ENCODE assay signal across 24 cellular contexts in genomic region chr2:189960346-189960745, GRCh38.
"Had no signal": no experiment of that assay in that cellular context is flagged by ENCODE, and none has a peak within 500 bp of the region (broad histone marks: within the 10 kb centered on the region; RNA-seq: fewer than 3 reads in every experiment).

No MANE protein-coding gene starts in this region.

- H3K27ac ChIP-seq: brain microvascular endothelial cell, colonic mucosa, lower lobe of right lung, right atrium auricular region had no signal

- H3K27me3 ChIP-seq: brain microvascular endothelial cell, colonic mucosa, right atrium auricular region had no signal

- H3K9me3 ChIP-seq: colonic mucosa, lower lobe of right lung, right atrium auricular region had no signal

- H3K9me3 Mint-ChIP-seq: activated CD4-positive, alpha-beta T cell treated with anti-CD3 and anti-CD28 coated beads, Interleukin-2, amount 10 ng/mL, durations not matched to agents 24 days and 14 days; activated CD8-positive, alpha-beta T cell treated with anti-CD3 and anti-CD28 coated beads for 36 hours; activated T-helper 17 cell treated with anti-CD3 and anti-CD28 coated beads, Interleukin-2, amount 50 U/mL, for 72 hours; natural killer cell treated with Interleukin-12 subunit alpha and Interleukin-12 subunit beta and Interleukin-15 and Interleukin-18, amount 100 ng/mL, for 72 hours; T-helper 2 cell treated with Interferon-gamma antibody and Interleukin-4, amounts not matched to agents 5 μg/mL and 100 μg/mL, for 36 hours had no signal

- DNase-seq: activated CD4-positive, alpha-beta T cell treated with anti-CD3 and anti-CD28 coated beads, Interleukin-2, amount 10 ng/mL, durations not matched to agents 24 days and 14 days; activated CD8-positive, alpha-beta T cell treated with anti-CD3 and anti-CD28 coated beads for 36 hours; activated naive CD4-positive, alpha-beta T cell treated with Interleukin-2 at 50 U/mL for 16 hours; activated T-cell treated with anti-CD3 and anti-CD28 coated beads, Interleukin-2, amount 50 U/mL, for 1 hour; anterior cingulate cortex; brain microvascular endothelial cell; central memory CD4-positive, alpha-beta T cell; colonic mucosa; erythroblast; head of caudate nucleus; lower lobe of right lung; nucleus accumbens; stimulated activated CD4-positive, alpha-beta T cell treated with anti-CD3 and anti-CD28 coated beads, Interleukin-12 subunit alpha, Interleukin-12 subunit beta, amount 100 ng/mL, for 4 hours; stimulated activated CD4-positive, alpha-beta T cell treated with anti-CD3 and anti-CD28 coated beads, Interleukin-1b, Interleukin-23, amount 100 ng/mL, for 48 hours; stimulated activated CD8-positive, alpha-beta memory T cell treated with anti-CD3 and anti-CD28 coated beads, Interleukin-4, amount 100 ng/mL, for 48 hours; stimulated activated naive CD4-positive, alpha-beta T cell had no signal

- H3K27ac Mint-ChIP-seq: activated CD4-positive, alpha-beta T cell treated with anti-CD3 and anti-CD28 coated beads, Interleukin-2, amount 10 ng/mL, durations not matched to agents 24 days and 14 days; activated CD8-positive, alpha-beta T cell treated with anti-CD3 and anti-CD28 coated beads for 36 hours; activated T-helper 17 cell treated with anti-CD3 and anti-CD28 coated beads, Interleukin-2, amount 50 U/mL, for 72 hours; mesothelial cell of epicardium; natural killer cell treated with Interleukin-12 subunit alpha and Interleukin-12 subunit beta and Interleukin-15 and Interleukin-18, amount 100 ng/mL, for 72 hours; T-helper 2 cell treated with Interferon-gamma antibody and Interleukin-4, amounts not matched to agents 5 μg/mL and 100 μg/mL, for 36 hours had no signal

- H3K4me1 ChIP-seq: colonic mucosa, lower lobe of right lung, right atrium auricular region had no signal

- H3K4me3 ChIP-seq: colonic mucosa, lower lobe of right lung, right atrium auricular region had no signal

- ATAC-seq: activated CD8-positive, alpha-beta T cell treated with anti-CD3 and anti-CD28 coated beads for 36 hours; activated T-helper 17 cell treated with anti-CD3 and anti-CD28 coated beads, Interleukin-2, amount 50 U/mL, for 72 hours; lower lobe of right lung; natural killer cell treated with Interleukin-12 subunit alpha and Interleukin-12 subunit beta and Interleukin-15 and Interleukin-18, amount 100 ng/mL, for 72 hours had no signal

- H3K36me3 ChIP-seq: brain microvascular endothelial cell, colonic mucosa, lower lobe of right lung, right atrium auricular region had no signal

- FAIRE-seq: endometrium, frontal cortex, keratinocyte had no signal

- H3K36me3 Mint-ChIP-seq: mesothelial cell of epicardium; natural killer cell treated with Interleukin-12 subunit alpha and Interleukin-12 subunit beta and Interleukin-15 and Interleukin-18, amount 100 ng/mL, for 72 hours had no signal
